Comparison of ENCODE assay signal across 27 cellular contexts in the genomic region with DNA sequence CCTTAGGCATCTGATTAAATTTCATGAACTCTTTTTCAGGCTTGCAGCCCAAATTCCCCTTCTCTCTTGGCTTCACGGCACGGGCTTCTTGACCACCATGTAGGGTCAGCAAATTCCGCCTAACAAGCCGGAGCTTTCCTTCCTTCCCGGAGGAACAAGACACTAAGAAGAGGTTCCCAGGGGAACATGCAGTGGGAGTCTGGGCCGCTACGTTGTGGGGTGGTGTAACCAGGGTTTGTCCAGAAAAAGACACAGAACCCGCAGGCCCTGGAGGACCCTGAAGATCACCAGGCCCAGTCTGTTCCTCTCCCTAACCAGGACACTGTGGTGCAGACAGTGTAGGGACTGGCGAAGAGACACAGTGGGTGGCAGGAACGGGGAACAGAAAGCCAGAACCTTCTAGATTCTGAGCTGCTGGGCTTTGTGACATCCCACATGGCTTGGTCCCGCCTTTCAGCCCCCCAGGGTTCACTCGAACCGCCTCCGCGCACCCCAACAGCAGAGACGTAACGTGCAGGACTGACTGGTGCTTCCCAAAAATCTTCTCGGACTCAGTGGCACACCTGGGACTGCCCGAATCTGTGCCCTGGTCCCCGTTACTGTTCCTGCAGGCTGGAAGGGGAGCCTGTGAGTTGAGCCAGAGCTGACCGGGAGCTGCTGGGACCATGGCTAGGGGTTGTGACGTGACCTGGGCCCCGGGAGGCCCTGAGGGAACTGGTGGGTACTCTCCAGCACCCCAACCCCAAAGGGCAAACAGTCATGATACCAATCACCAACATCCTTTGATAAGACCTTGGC. TPM values are rescaled to one million over a fixed set of nuclear protein-coding genes. Genes with fewer than 3 reads are reported as not detected.
DNase-seq lines count a peak whose midpoint lies in the region; ATAC-seq and TF ChIP-seq lines count a peak whose summit lies in the region.
"Had no signal": no experiment of that assay in that cellular context is flagged by ENCODE, and none has a peak within 500 bp of the region (broad histone marks: within the 10 kb centered on the region; RNA-seq: fewer than 3 reads in every experiment).

No MANE protein-coding gene starts in this region.

- WGBS in hepatocyte (ENCODE audit: low lambda C conversion rate, missing lambda C conversion rate): 97% methylated on average over 22 of the region's 23 CpGs
- WGBS in psoas muscle, 3 donors: 91 to 92% (median 91%) methylated on average over 23 of the region's 23 CpGs

- peak; percentile 57 for DNase-seq in RWPE2 (ENCODE audit: low spot score)
- no peak for DNase-seq in hepatocyte (ENCODE audit: low spot score)
- peak; percentile 38 for DNase-seq in osteoblast (ENCODE audit: insufficient read length, low spot score, missing footprints)
- DNase-seq in psoas muscle: no peak
- DNase-seq in activated T-cell treated with anti-CD3 and anti-CD28 coated beads, Interleukin-2, amount 50 U/mL, for 1 hour: no peak
- DNase-seq: ACHN; activated CD4-positive, alpha-beta memory T cell treated with anti-CD3 and anti-CD28 coated beads, Interleukin-2, amount 10 ng/mL, durations not matched to agents 7 days and 5 days; activated naive CD4-positive, alpha-beta T cell treated with Interleukin-2 at 50 U/mL for 16 hours; dermis blood vessel endothelial cell; glutamatergic neuron; IMR-90; mesendoderm; NCI-H1105 treated with DMSO at 0.1 percent for 48 hours; NCI-H2029 treated with DMSO at 0.1 percent for 48 hours; NCI-H2227 treated with DMSO at 0.1 percent for 48 hours; NCI-H82; occipital lobe; stimulated activated CD4-positive, alpha-beta T cell treated with anti-CD3 and anti-CD28 coated beads, Interleukin-12 subunit alpha, Interleukin-12 subunit beta, amount 100 ng/mL, for 4 hours; stimulated activated naive CD4-positive, alpha-beta T cell treated with Interleukin-2 at 50 U/mL for 16 hours; T-helper 9 cell had no signal

- no peaks in the 10 kb centered on the region for H3K9me2 ChIP-seq in hepatocyte (replicated peaks; ENCODE audit: insufficient read depth)

- peak overlapping the region in 8 of 11 experiments; percentile 32 to 79 (median 68); a peak in 15 of 22 replicates for H3K4me2 ChIP-seq in BLaER1 treated with 17β-estradiol and CSF1 and Interleukin-3, amounts not matched to agents 10 nM and 100 nM
- H3K4me2 ChIP-seq in hepatocyte: no peak overlapping the region
- no peak overlapping the region for H3K4me2 ChIP-seq in osteoblast (ENCODE audit: insufficient read depth, low read length)

- 0 out of 22 replicates have a peak overlapping the region, but pooled peaks of 1 of the 11 experiments have one; percentile 24 for H3K9ac ChIP-seq in BLaER1 treated with 17β-estradiol and CSF1 and Interleukin-3, amounts not matched to agents 10 nM and 100 nM

- H3K27me3 ChIP-seq in BLaER1 treated with 17β-estradiol and CSF1 and Interleukin-3, amounts not matched to agents 10 nM and 100 nM: no peaks in the 10 kb centered on the region
- H3K27me3 ChIP-seq in RWPE2 (ENCODE audit: insufficient read depth, poor library complexity, severe bottlenecking): no peaks in the 10 kb centered on the region
- H3K27me3 ChIP-seq in hepatocyte: no peaks in the 10 kb centered on the region
- H3K27me3 ChIP-seq in osteoblast (ENCODE audit: insufficient read depth, low read length): no peaks in the 10 kb centered on the region
- H3K27me3 ChIP-seq in psoas muscle (ENCODE audit: insufficient read depth in 3 of 3, low read length in 2 of 3): peaks cover 0 to 16% (median 8%) of the 10 kb centered on the region in 3 donors
- H3K27me3 ChIP-seq: cardiac muscle cell, tibial artery had no signal

- peaks cover 3 to 76% (median 63%) of the 10 kb centered on the region in 11 experiments; a peak in 20 of 22 replicates for H4K20me1 ChIP-seq in BLaER1 treated with 17β-estradiol and CSF1 and Interleukin-3, amounts not matched to agents 10 nM and 100 nM
- H4K20me1 ChIP-seq in hepatocyte (ENCODE audit: insufficient read depth, poor library complexity, severe bottlenecking): no peaks in the 10 kb centered on the region
- peaks cover 41% of the 10 kb centered on the region for H4K20me1 ChIP-seq in osteoblast (ENCODE audit: insufficient read depth, low read length)

- peaks cover 0 to 7% (median 0%) of the 10 kb centered on the region in 11 experiments; a peak in 3 of 22 replicates for H3K36me3 ChIP-seq in BLaER1 treated with 17β-estradiol and CSF1 and Interleukin-3, amounts not matched to agents 10 nM and 100 nM
- H3K36me3 ChIP-seq in RWPE2 (ENCODE audit: low read depth): no peaks in the 10 kb centered on the region
- no peaks in the 10 kb centered on the region for H3K36me3 ChIP-seq in hepatocyte (replicated peaks; ENCODE audit: insufficient read depth, low read depth)
- H3K36me3 ChIP-seq in osteoblast (ENCODE audit: insufficient read depth, low read length): no peaks in the 10 kb centered on the region
- no peaks in the 10 kb centered on the region for H3K36me3 ChIP-seq in psoas muscle (ENCODE audit: insufficient read depth in 1 of 2, low read depth in 1 of 2)
- H3K36me3 ChIP-seq: cardiac muscle cell had no signal

- no peak overlapping the region for H3K4me3 ChIP-seq in BLaER1 treated with 17β-estradiol and CSF1 and Interleukin-3, amounts not matched to agents 10 nM and 100 nM
- H3K4me3 ChIP-seq in RWPE2 (ENCODE audit: severe bottlenecking) (no peak overlapping the region), hepatocyte (no peak overlapping the region), osteoblast (ENCODE audit: insufficient read depth, low read length) (no peak overlapping the region), psoas muscle (no peak overlapping the region)
- H3K4me3 ChIP-seq: cardiac muscle cell, tibial artery had no signal

- H3K79me2 ChIP-seq in hepatocyte (peaks cover 54% of the 10 kb centered on the region), osteoblast (ENCODE audit: insufficient read depth, low read length) (no peaks in the 10 kb centered on the region)

- intact Hi-C loops in psoas muscle (cut with DNase I): no loop called here

- no peak overlapping the region for H3K27ac ChIP-seq in BLaER1 treated with 17β-estradiol and CSF1 and Interleukin-3, amounts not matched to agents 10 nM and 100 nM
- H3K27ac ChIP-seq in RWPE2 (ENCODE audit: poor library complexity, severe bottlenecking): no peak overlapping the region
- peak overlapping the region; percentile 1 for H3K27ac ChIP-seq in hepatocyte
- no peak overlapping the region for H3K27ac ChIP-seq in osteoblast (ENCODE audit: low read depth, low read length)
- no peak overlapping the region for H3K27ac ChIP-seq in psoas muscle
- H3K27ac ChIP-seq: cardiac muscle cell, tibial artery had no signal

- ATAC-seq in RWPE2 (ENCODE audit: low read depth): no peak
- ATAC-seq in psoas muscle: no peak
- ATAC-seq in HG02610 (IDR thresholded peaks at IDR 0.05; ENCODE audit: unreplicated experiment): no peak
- ATAC-seq in GM18511 (IDR thresholded peaks at IDR 0.05; ENCODE audit: unreplicated experiment): no peak
- ATAC-seq: naive thymus-derived CD4-positive, alpha-beta T cell; Right ventricle myocardium inferior had no signal

- peaks cover 18 to 77% (median 71%) of the 10 kb centered on the region in 10 experiments for H3K4me1 ChIP-seq in BLaER1 treated with 17β-estradiol and CSF1 and Interleukin-3, amounts not matched to agents 10 nM and 100 nM
- H3K4me1 ChIP-seq in RWPE2 (ENCODE audit: insufficient read depth, poor library complexity, severe bottlenecking): no peaks in the 10 kb centered on the region
- H3K4me1 ChIP-seq in hepatocyte (ENCODE audit: insufficient read depth): peaks cover 9% of the 10 kb centered on the region
- peaks cover 5% of the 10 kb centered on the region for H3K4me1 ChIP-seq in osteoblast (ENCODE audit: insufficient read depth, low read length)
- H3K4me1 ChIP-seq in psoas muscle: no peaks in the 10 kb centered on the region
- H3K4me1 ChIP-seq: tibial artery had no signal

- H2AFZ ChIP-seq in hepatocyte (no peak overlapping the region), osteoblast (ENCODE audit: low read length) (no peak overlapping the region)

- TF ChIP-seq CTCF in RWPE2 (IDR thresholded peaks at IDR 0.05; ENCODE audit: poor library complexity, severe bottlenecking) (no peak), hepatocyte (IDR thresholded peaks at IDR 0.05; ENCODE audit: poor library complexity) (no peak), osteoblast (IDR thresholded peaks at IDR 0.05; ENCODE audit: extremely low read depth, low read depth, low read length) (no peak), psoas muscle (IDR thresholded peaks at IDR 0.05) (no peak)

- no peaks in the 10 kb centered on the region for H3K9me3 ChIP-seq in BLaER1 treated with 17β-estradiol and CSF1 and Interleukin-3, amounts not matched to agents 10 nM and 100 nM (replicated peaks in 1 of 11)
- no peaks in the 10 kb centered on the region for H3K9me3 ChIP-seq in RWPE2 (ENCODE audit: severe bottlenecking)
- no peaks in the 10 kb centered on the region for H3K9me3 ChIP-seq in hepatocyte (ENCODE audit: low read depth)
- H3K9me3 ChIP-seq in osteoblast (ENCODE audit: low read depth, low read length): no peaks in the 10 kb centered on the region
- no peaks in the 10 kb centered on the region for H3K9me3 ChIP-seq in psoas muscle
- H3K9me3 ChIP-seq: tibial artery had no signal

RNA-seq across cellular contexts. Expression of gene TBC1D16, which starts 55.2 kb away (rescaled TPM):
- total RNA-seq in hepatocyte: 28.8 and 38.1 TPM in 2 replicates
- polyA plus RNA-seq in hepatocyte: 19.5 and 24.5 TPM in 2 replicates
- 63.1 and 68.8 TPM in 2 replicates for total RNA-seq in osteoblast
- total RNA-seq in psoas muscle: 10 to 100 TPM in 2 of 4 donors, 1 to 10 TPM in 2; 6.5 to 11.4 (median 8.7) TPM
- 1 to 10 TPM; 1.7 to 6.4 (median 3.2) TPM for polyA plus RNA-seq in psoas muscle

RNA-seq across cellular contexts. Expression of gene CCDC40, which starts 56.0 kb away (rescaled TPM):
- total RNA-seq in hepatocyte (2.2 and 3.0 TPM in 2 replicates), osteoblast (8.3 and 11.8 TPM in 2 replicates), psoas muscle (1 to 10 TPM in 3 of 4 donors, under 1 TPM in 1; 0.71 to 1.9 (median 1.7) TPM)
- polyA plus RNA-seq in hepatocyte (4.7 and 7.6 TPM in 2 replicates), psoas muscle (1 to 10 TPM in 2 of 3 donors, under 1 TPM in 1; 0.51 to 1.4 (median 1.2) TPM)
- total RNA-seq: activated CD4-positive, alpha-beta memory T cell treated with anti-CD3 and anti-CD28 coated beads, Interleukin-2, amount 10 ng/mL, durations not matched to agents 7 days and 5 days had no signal
- polyA plus RNA-seq: naive thymus-derived CD4-positive, alpha-beta T cell had no signal

Comparison
In these comparisons a context has a peak if more than half of its experiments do, and no peak if none do; other contexts are left out.
1. H3K4me2 ChIP-seq: peak in BLaER1 treated with 17β-estradiol and CSF1 and Interleukin-3, amounts not matched to agents 10 nM and 100 nM (8 of 11); none in hepatocyte (single experiment) and osteoblast (single experiment).
2. DNase-seq: peak in RWPE2 (single experiment) and osteoblast (single experiment); none in hepatocyte (single experiment), psoas muscle (0 of 2) and activated T-cell treated with anti-CD3 and anti-CD28 coated beads, Interleukin-2, amount 50 U/mL, for 1 hour (single experiment).